Comparison of ENCODE assay signal across 1 cellular context in the genomic region with DNA sequence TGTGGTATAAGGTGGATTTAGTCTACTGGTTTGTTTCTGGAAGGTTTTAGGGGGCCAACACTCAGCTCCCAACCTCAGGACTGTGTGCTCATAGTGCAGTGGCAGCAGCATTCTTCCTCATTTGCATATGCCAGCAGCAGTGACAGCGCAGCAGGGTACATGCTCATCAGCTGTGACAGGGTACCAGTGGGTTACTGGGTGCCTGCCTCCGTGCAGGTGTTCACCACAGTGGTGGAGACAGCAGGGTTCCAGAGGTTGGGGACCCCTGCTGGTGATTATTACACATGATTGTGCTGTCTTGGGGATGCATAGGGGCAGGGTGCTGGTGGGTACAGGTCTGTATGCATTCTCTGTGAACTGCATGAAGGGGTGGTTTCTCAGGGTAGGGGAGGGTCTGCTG.
TF ChIP-seq lines count a peak whose summit lies in the region.

No MANE protein-coding gene starts in this region.

TF ChIP-seq in H1, 55 proteins besides CTCF, POLR2A, EP300 and RAD21 (continued from another document):
- TF ChIP-seq TEAD4 (IDR thresholded peaks at IDR 0.05; ENCODE audit: low read depth, low read length): no peak
